Comparison of ENCODE assay signal across 18 cellular contexts in the genomic region with DNA sequence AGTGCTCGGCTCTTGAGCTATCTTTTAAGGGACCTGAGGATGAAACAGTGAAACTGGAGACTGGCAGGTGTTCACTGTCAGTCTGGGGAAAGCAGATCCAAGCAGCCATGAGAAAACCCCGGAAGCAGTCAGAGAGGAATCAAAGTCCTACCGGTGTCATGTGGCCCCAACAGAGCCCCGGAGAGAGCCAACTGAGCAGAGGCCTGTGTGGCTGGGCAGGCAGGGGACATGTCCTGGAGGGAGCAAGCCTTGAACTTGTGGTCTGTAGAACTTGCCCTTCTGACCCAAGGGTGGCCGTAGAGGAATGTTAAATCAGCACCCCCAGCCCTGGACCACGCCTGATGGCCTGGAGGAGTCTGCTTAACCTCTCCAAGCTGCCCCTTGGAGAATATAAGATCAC.
DNase-seq lines count a peak whose midpoint lies in the region; ATAC-seq and TF ChIP-seq lines count a peak whose summit lies in the region.
"Had no signal": no experiment of that assay in that cellular context is flagged by ENCODE, and none has a peak within 500 bp of the region (broad histone marks: within the 10 kb centered on the region; RNA-seq: fewer than 3 reads in every experiment).

No MANE protein-coding gene starts in this region.

- no peak for TF ChIP-seq EP300 in esophagus muscularis mucosa (IDR thresholded peaks at IDR 0.05)

- intact Hi-C loops in esophagus muscularis mucosa (cut with DNase I): no loop called here

- H3K36me3 ChIP-seq in esophagus muscularis mucosa: no peaks in the 10 kb centered on the region
- H3K36me3 ChIP-seq: BLaER1 had no signal

- TF ChIP-seq CTCF in GM13977 (IDR thresholded peaks at IDR 0.05; ENCODE audit: extremely low read depth, insufficient read depth, missing control alignments) (no peak), esophagus muscularis mucosa (IDR thresholded peaks at IDR 0.05) (no peak), progenitor cell of endocrine pancreas (IDR thresholded peaks at IDR 0.05; ENCODE audit: unreplicated experiment) (no peak)

- no peak overlapping the region for H3K27ac ChIP-seq in esophagus muscularis mucosa (replicated peaks in 1 of 4)
- H3K27ac ChIP-seq: 22Rv1, A549, BLaER1, GM23248 had no signal

- no peaks in the 10 kb centered on the region for H3K4me1 ChIP-seq in esophagus muscularis mucosa
- H3K4me1 ChIP-seq: A549, BLaER1 had no signal

- H3K9me3 ChIP-seq in esophagus muscularis mucosa: no peaks in the 10 kb centered on the region
- H3K9me3 ChIP-seq: A549, BLaER1 had no signal

- no peaks in the 10 kb centered on the region for H3K36me3 Mint-ChIP-seq in progenitor cell of endocrine pancreas (ENCODE audit: insufficient read depth)
- H3K36me3 Mint-ChIP-seq: CD14-positive monocyte; CD4-positive, alpha-beta memory T cell had no signal

- no peaks in the 10 kb centered on the region for H3K4me1 Mint-ChIP-seq in progenitor cell of endocrine pancreas (ENCODE audit: low read depth)
- H3K4me1 Mint-ChIP-seq: CD14-positive monocyte; CD4-positive, alpha-beta memory T cell had no signal

- H3K4me3 ChIP-seq in esophagus muscularis mucosa: no peak overlapping the region
- H3K4me3 ChIP-seq: A549, BLaER1, GM23248 had no signal

- H3K9me3 Mint-ChIP-seq in progenitor cell of endocrine pancreas (ENCODE audit: low read depth): no peaks in the 10 kb centered on the region
- H3K9me3 Mint-ChIP-seq: CD14-positive monocyte; CD4-positive, alpha-beta memory T cell; HFFc6 had no signal

- peaks cover 0 to 47% (median 0%) of the 10 kb centered on the region in 4 donors for H3K27me3 ChIP-seq in esophagus muscularis mucosa
- H3K27me3 ChIP-seq: BLaER1 had no signal

- H3K27ac Mint-ChIP-seq in progenitor cell of endocrine pancreas: peak overlapping the region; percentile 74
- H3K27ac Mint-ChIP-seq: CD14-positive monocyte; CD4-positive, alpha-beta memory T cell; HFFc6 had no signal

- H3K27me3 Mint-ChIP-seq in progenitor cell of endocrine pancreas: peaks cover 73% of the 10 kb centered on the region

- WGBS in esophagus muscularis mucosa: 81% methylated on average over 5 of the region's 6 CpGs

- ATAC-seq in GM21825 (IDR thresholded peaks at IDR 0.05; ENCODE audit: unreplicated experiment): no peak
- ATAC-seq: HCT116 had no signal

- DNase-seq in activated CD8-positive, alpha-beta memory T cell treated with anti-CD3 and anti-CD28 coated beads for 24 hours: peak; percentile 30
- DNase-seq in activated CD8-positive, alpha-beta memory T cell treated with anti-CD3 and anti-CD28 coated beads, Interleukin-2, amount 50 U/mL, for 4 hours: no peak
- DNase-seq in GM13977 (ENCODE audit: low spot score) (peak; percentile 7), esophagus muscularis mucosa (ENCODE audit: extremely low spot score) (peak; percentile 80), progenitor cell of endocrine pancreas (ENCODE audit: low spot score, unreplicated experiment) (no peak), NCI-H1105 treated with DMSO at 0.1 percent for 48 hours (lab: John Stamatoyannopoulos, UW) (no peak)
- DNase-seq: CD4-positive, alpha-beta memory T cell; DMS153; DMS79; GDM1; GM23248; HFFc6 had no signal

- no peak for TF ChIP-seq POLR2A in esophagus muscularis mucosa (IDR thresholded peaks at IDR 0.05; ENCODE audit: low read depth)

- no peak overlapping the region for H3K4me3 Mint-ChIP-seq in progenitor cell of endocrine pancreas (ENCODE audit: low read depth)
- H3K4me3 Mint-ChIP-seq: CD14-positive monocyte; CD4-positive, alpha-beta memory T cell; HFFc6 had no signal

- in situ Hi-C loops in GM13977 (cut with MboI; ENCODE audit: low pct_unique_long_range_greater_than_20kb, low sequenced_read_pairs, unreplicated experiment): no loop called here

Comparison
In these comparisons a context has a peak if more than half of its experiments do, and no peak if none do; other contexts are left out.
1. DNase-seq: peak in activated CD8-positive, alpha-beta memory T cell treated with anti-CD3 and anti-CD28 coated beads for 24 hours (single experiment), GM13977 (single experiment) and esophagus muscularis mucosa (single experiment); none in activated CD8-positive, alpha-beta memory T cell treated with anti-CD3 and anti-CD28 coated beads, Interleukin-2, amount 50 U/mL, for 4 hours (single experiment), progenitor cell of endocrine pancreas (single experiment) and NCI-H1105 treated with DMSO at 0.1 percent for 48 hours (single experiment).